In genomic region chr10:95756796-95757657, GRCh38 we compare ENCODE assay signal across 2 cellular contexts.
TF ChIP-seq lines count a peak whose summit lies in the region.

No MANE protein-coding gene starts in this region.

TF ChIP-seq in IMR-90, 13 proteins besides CTCF, POLR2A, EP300 and RAD21:
- TF ChIP-seq MAZ (IDR thresholded peaks at IDR 0.05; ENCODE audit: borderline replicate concordance, low read depth, low read length), result no peak
- TF ChIP-seq MAFK (IDR thresholded peaks at IDR 0.05; ENCODE audit: low read depth, low read length), result no peak
- no peak for TF ChIP-seq NFE2L2 (IDR thresholded peaks at IDR 0.05; ENCODE audit: low read depth, low read length)
- TF ChIP-seq RFX5 (IDR thresholded peaks at IDR 0.05; ENCODE audit: low read depth, low read length), result no peak
- TF ChIP-seq BHLHE40 (IDR thresholded peaks at IDR 0.05; ENCODE audit: low read depth, low read length), result no peak
- TF ChIP-seq ELK1 (IDR thresholded peaks at IDR 0.05; ENCODE audit: borderline replicate concordance, low read depth, low read length), result no peak
- no peak for TF ChIP-seq USF2 (IDR thresholded peaks at IDR 0.05; ENCODE audit: low read depth, low read length)
- TF ChIP-seq CHD1 (IDR thresholded peaks at IDR 0.05; ENCODE audit: low read depth, low read length), result no peak
- no peak for TF ChIP-seq FOS (IDR thresholded peaks at IDR 0.05; ENCODE audit: low read depth, low read length)
TF ChIP-seq in IMR-90: peak in this region for 0.

TF ChIP-seq in liver, 16 proteins besides CTCF, POLR2A, EP300 and RAD21 (continued from another document):
- TF ChIP-seq YY1 (IDR thresholded peaks at IDR 0.05), result no peak
- TF ChIP-seq MAX (IDR thresholded peaks at IDR 0.05), result no peak
- TF ChIP-seq SP1 (IDR thresholded peaks at IDR 0.05), result no peak
- TF ChIP-seq ATF3 (IDR thresholded peaks at IDR 0.05), result no peak
- TF ChIP-seq FOXA1 (IDR thresholded peaks at IDR 0.05), result no peak
